In genomic region chr18:13321923-13322322, GRCh38 we compare ENCODE assay signal across 30 cellular contexts.
"Had no signal": no experiment of that assay in that cellular context is flagged by ENCODE, and none has a peak within 500 bp of the region (broad histone marks: within the 10 kb centered on the region; RNA-seq: fewer than 3 reads in every experiment).

No MANE protein-coding gene starts in this region.

- DNase-seq: activated CD4-positive, alpha-beta T cell treated with anti-CD3 and anti-CD28 coated beads, Interleukin-2, amount 50 U/mL, for 48 hours; activated CD8-positive, alpha-beta memory T cell treated with anti-CD3 and anti-CD28 coated beads, Interleukin-2, amount 50 U/mL, for 4 hours; activated gamma-delta T cell treated with Interleukin-2 at 50 U/mL for 16 hours; activated naive CD4-positive, alpha-beta T cell treated with anti-CD3 and anti-CD28 coated beads for 36 hours; activated T-cell treated with anti-CD3 and anti-CD28 coated beads for 4 hours; activated T-cell treated with anti-CD3 and anti-CD28 coated beads, Interleukin-2, amount 50 U/mL, for 4 hours; anterior cingulate cortex; central memory CD4-positive, alpha-beta T cell; Kasumi-1; MG63; NCI-H1048; NCI-H1105 treated with DMSO at 0.1 percent for 48 hours; NCI-H1436; NCI-H1694; NCI-H1930; NCI-H2081 treated with DMSO at 0.1 percent for 48 hours; NCI-H510A; NCI-H526; NCI-H748 treated with DMSO at 0.1 percent for 48 hours; NK-92 treated with Interleukin-12 subunit alpha and Interleukin-12 subunit beta, amount 100 ng/mL, for 24 hours; PC-3; Peyer's patch; RPMI8226; SHP77 treated with DMSO at 0.1 percent for 48 hours; SW 1271; T-helper 1 cell; T-helper 2 cell; T-helper 9 cell had no signal

- ATAC-seq: activated naive CD4-positive, alpha-beta T cell treated with anti-CD3 and anti-CD28 coated beads, Interleukin-2, amount 50 U/mL, for 72 hours; activated T-cell treated with anti-CD3 and anti-CD28 coated beads, Interleukin-2, amount 50 U/mL, for 4 hours; PC-3 had no signal

- H3K4me3 ChIP-seq: MG63, Peyer's patch, SJSA1 had no signal

- H3K27me3 ChIP-seq: MG63, Peyer's patch, SJSA1 had no signal

- H3K4me1 ChIP-seq: Peyer's patch, SJSA1 had no signal

- H3K36me3 ChIP-seq: MG63, Peyer's patch, SJSA1 had no signal

- H3K27ac ChIP-seq: Peyer's patch, SJSA1 had no signal

- H3K9me3 ChIP-seq: MG63, Peyer's patch, SJSA1 had no signal
